In the genomic region with DNA sequence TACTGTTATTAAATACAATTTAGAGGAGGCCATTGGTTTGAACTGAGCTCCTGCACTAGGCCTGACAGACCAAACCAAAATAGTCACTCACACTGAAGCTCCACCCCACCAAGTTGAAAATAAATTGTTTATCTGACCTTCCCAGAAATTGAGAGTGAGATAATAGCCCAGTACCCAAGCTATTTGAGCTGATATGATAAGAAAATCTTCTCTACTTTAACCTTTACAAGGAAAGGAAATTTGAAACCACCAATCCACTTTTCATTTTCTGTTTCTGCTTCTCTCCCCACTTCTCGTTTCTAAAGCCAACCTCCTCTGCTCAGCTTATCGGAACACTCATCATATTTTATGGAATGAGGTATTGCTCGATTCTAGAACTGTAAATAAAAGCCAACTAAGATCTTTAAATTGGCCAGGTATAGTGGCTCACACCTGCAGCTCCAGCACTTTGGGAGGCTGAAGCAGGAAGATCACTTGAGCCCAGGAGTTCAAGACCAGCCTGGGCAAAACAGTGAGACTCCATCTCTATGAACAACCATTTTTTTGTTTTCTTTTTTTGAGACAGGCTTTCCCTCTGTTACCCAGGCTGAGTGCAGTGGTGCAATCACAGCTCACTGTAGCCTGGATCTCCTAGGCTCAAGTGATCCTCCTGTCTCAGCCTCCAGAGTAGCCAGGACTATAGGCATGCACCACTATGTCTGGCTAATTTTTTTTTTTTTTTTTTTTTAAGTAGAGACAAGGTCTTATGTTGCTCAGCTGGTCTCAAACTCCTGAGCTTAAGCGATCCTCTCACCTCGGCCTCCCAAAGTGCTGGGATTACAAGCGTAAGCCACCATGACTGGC, we compare ENCODE assay signal across 1 cellular context.
TF ChIP-seq lines count a peak whose summit lies in the region.

No MANE protein-coding gene starts in this region.

TF ChIP-seq in K562, 482 proteins besides CTCF, POLR2A, EP300 and RAD21 (continued from another document and continues in another):
- TF ChIP-seq ZNF277 (CRISPR knock-in tag; IDR thresholded peaks at IDR 0.05; ENCODE audit: borderline replicate concordance) (no peak), POU5F1 (IDR thresholded peaks at IDR 0.05; ENCODE audit: borderline replicate concordance, low read depth, low read length, partially characterized antibody) (no peak), SAFB (IDR thresholded peaks at IDR 0.05; ENCODE audit: borderline replicate concordance, low read depth, low read length) (no peak), KDM1A (IDR thresholded peaks at IDR 0.05) (peak; percentile 50 to 62; a peak in 3 of 4 replicates), ZNF764 (CRISPR knock-in tag; IDR thresholded peaks at IDR 0.05; ENCODE audit: low read depth) (no peak), ZNF518B (CRISPR knock-in tag; IDR thresholded peaks at IDR 0.05) (no peak), DDX20 (tag; IDR thresholded peaks at IDR 0.05; ENCODE audit: low read depth) (no peak), ZNF165 (CRISPR knock-in tag; IDR thresholded peaks at IDR 0.05; ENCODE audit: borderline replicate concordance) (no peak), RBM39 (optimal IDR thresholded peaks at IDR 0.05; ENCODE audit: low read depth, low read length) (no peak), ZNF24 (IDR thresholded peaks at IDR 0.05) (no peak), SIN3B (IDR thresholded peaks at IDR 0.05; ENCODE audit: low read depth) (no peak), DPF2 (IDR thresholded peaks at IDR 0.05) (peak; percentile 91), MED1 (CRISPR knock-in tag; IDR thresholded peaks at IDR 0.05; ENCODE audit: borderline replicate concordance) (no peak), SRSF3 (IDR thresholded peaks at IDR 0.05; ENCODE audit: insufficient read depth, low read length) (no peak), ZNF174 (CRISPR knock-in tag; IDR thresholded peaks at IDR 0.05) (no peak), NKRF (IDR thresholded peaks at IDR 0.05; ENCODE audit: borderline replicate concordance) (no peak), SMAD4 (CRISPR knock-in tag; conservative IDR thresholded peaks at IDR 0.05) (no peak), ZNF23 (CRISPR knock-in tag; IDR thresholded peaks at IDR 0.05) (no peak), FOXM1 (IDR thresholded peaks at IDR 0.05; ENCODE audit: low read depth) (peak; percentile 93), FOXM1 (CRISPR knock-in tag; IDR thresholded peaks at IDR 0.05; ENCODE audit: low read depth) (no peak), TBL1XR1 (IDR thresholded peaks at IDR 0.05; ENCODE audit: low read length in 2 of 2) (peak in 1 of 2 experiments; percentile 85; a peak in 2 of 4 replicates), CXXC5 (CRISPR knock-in tag; IDR thresholded peaks at IDR 0.05) (no peak), SRSF9 (IDR thresholded peaks at IDR 0.05; ENCODE audit: borderline replicate concordance, low read depth, low read length) (no peak), RFX5 (IDR thresholded peaks at IDR 0.05; ENCODE audit: low read depth, low read length) (no peak), HNRNPK (IDR thresholded peaks at IDR 0.05; ENCODE audit: low read depth, low read length, poor library complexity, severe bottlenecking) (no peak), BRD4 (IDR thresholded peaks at IDR 0.05) (no peak), ZNF212 (CRISPR knock-in tag; IDR thresholded peaks at IDR 0.05) (no peak), GTF2A2 (tag; IDR thresholded peaks at IDR 0.05) (no peak), ETV1 (tag; conservative IDR thresholded peaks at IDR 0.05; ENCODE audit: low read depth) (no peak), DIDO1 (tag; IDR thresholded peaks at IDR 0.05; ENCODE audit: low read depth) (no peak), MBD1 (CRISPR knock-in tag; IDR thresholded peaks at IDR 0.05) (no peak)
- TF ChIP-seq, protein P1, sequence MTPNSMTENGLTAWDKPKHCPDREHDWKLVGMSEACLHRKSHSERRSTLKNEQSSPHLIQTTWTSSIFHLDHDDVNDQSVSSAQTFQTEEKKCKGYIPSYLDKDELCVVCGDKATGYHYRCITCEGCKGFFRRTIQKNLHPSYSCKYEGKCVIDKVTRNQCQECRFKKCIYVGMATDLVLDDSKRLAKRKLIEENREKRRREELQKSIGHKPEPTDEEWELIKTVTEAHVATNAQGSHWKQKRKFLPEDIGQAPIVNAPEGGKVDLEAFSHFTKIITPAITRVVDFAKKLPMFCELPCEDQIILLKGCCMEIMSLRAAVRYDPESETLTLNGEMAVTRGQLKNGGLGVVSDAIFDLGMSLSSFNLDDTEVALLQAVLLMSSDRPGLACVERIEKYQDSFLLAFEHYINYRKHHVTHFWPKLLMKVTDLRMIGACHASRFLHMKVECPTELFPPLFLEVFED (CRISPR knock-in tag; conservative IDR thresholded peaks at IDR 0.05), result no peak
- TF ChIP-seq, protein P2, sequence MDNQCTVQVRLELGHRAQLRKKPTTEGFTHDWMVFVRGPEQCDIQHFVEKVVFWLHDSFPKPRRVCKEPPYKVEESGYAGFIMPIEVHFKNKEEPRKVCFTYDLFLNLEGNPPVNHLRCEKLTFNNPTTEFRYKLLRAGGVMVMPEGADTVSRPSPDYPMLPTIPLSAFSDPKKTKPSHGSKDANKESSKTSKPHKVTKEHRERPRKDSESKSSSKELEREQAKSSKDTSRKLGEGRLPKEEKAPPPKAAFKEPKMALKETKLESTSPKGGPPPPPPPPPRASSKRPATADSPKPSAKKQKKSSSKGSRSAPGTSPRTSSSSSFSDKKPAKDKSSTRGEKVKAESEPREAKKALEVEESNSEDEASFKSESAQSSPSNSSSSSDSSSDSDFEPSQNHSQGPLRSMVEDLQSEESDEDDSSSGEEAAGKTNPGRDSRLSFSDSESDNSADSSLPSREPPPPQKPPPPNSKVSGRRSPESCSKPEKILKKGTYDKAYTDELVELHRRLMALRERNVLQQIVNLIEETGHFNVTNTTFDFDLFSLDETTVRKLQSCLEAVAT (IDR thresholded peaks at IDR 0.05), result no peak; a peak in 1 of 4 replicates
- TF ChIP-seq, protein P3, sequence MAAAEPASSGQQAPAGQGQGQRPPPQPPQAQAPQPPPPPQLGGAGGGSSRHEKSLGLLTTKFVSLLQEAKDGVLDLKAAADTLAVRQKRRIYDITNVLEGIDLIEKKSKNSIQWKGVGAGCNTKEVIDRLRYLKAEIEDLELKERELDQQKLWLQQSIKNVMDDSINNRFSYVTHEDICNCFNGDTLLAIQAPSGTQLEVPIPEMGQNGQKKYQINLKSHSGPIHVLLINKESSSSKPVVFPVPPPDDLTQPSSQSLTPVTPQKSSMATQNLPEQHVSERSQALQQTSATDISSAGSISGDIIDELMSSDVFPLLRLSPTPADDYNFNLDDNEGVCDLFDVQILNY (CRISPR knock-in tag; IDR thresholded peaks at IDR 0.05), result no peak
- TF ChIP-seq, protein P4, sequence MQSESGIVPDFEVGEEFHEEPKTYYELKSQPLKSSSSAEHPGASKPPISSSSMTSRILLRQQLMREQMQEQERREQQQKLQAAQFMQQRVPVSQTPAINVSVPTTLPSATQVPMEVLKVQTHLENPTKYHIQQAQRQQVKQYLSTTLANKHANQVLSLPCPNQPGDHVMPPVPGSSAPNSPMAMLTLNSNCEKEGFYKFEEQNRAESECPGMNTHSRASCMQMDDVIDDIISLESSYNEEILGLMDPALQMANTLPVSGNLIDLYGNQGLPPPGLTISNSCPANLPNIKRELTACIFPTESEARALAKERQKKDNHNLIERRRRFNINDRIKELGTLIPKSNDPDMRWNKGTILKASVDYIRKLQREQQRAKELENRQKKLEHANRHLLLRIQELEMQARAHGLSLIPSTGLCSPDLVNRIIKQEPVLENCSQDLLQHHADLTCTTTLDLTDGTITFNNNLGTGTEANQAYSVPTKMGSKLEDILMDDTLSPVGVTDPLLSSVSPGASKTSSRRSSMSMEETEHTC (IDR thresholded peaks at IDR 0.05), result no peak
- TF ChIP-seq, protein P5, sequence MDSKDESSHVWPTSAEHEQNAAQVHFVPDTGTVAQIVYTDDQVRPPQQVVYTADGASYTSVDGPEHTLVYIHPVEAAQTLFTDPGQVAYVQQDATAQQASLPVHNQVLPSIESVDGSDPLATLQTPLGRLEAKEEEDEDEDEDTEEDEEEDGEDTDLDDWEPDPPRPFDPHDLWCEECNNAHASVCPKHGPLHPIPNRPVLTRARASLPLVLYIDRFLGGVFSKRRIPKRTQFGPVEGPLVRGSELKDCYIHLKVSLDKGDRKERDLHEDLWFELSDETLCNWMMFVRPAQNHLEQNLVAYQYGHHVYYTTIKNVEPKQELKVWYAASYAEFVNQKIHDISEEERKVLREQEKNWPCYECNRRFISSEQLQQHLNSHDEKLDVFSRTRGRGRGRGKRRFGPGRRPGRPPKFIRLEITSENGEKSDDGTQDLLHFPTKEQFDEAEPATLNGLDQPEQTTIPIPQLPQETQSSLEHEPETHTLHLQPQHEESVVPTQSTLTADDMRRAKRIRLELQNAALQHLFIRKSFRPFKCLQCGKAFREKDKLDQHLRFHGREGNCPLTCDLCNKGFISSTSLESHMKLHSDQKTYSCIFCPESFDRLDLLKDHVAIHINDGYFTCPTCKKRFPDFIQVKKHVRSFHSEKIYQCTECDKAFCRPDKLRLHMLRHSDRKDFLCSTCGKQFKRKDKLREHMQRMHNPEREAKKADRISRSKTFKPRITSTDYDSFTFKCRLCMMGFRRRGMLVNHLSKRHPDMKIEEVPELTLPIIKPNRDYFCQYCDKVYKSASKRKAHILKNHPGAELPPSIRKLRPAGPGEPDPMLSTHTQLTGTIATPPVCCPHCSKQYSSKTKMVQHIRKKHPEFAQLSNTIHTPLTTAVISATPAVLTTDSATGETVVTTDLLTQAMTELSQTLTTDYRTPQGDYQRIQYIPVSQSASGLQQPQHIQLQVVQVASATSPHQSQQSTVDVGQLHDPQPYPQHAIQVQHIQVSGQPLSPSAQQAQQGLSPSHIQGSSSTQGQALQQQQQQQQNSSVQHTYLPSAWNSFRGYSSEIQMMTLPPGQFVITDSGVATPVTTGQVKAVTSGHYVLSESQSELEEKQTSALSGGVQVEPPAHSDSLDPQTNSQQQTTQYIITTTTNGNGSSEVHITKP (IDR thresholded peaks at IDR 0.05; ENCODE audit: partially characterized antibody), result peak; percentile 63
- TF ChIP-seq, protein P6, sequence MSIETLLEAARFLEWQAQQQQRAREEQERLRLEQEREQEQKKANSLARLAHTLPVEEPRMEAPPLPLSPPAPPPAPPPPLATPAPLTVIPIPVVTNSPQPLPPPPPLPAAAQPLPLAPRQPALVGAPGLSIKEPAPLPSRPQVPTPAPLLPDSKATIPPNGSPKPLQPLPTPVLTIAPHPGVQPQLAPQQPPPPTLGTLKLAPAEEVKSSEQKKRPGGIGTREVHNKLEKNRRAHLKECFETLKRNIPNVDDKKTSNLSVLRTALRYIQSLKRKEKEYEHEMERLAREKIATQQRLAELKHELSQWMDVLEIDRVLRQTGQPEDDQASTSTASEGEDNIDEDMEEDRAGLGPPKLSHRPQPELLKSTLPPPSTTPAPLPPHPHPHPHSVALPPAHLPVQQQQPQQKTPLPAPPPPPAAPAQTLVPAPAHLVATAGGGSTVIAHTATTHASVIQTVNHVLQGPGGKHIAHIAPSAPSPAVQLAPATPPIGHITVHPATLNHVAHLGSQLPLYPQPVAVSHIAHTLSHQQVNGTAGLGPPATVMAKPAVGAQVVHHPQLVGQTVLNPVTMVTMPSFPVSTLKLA (conservative IDR thresholded peaks at IDR 0.05), result no peak
